Comparison of ENCODE assay signal across 8 cellular contexts in the genomic region with DNA sequence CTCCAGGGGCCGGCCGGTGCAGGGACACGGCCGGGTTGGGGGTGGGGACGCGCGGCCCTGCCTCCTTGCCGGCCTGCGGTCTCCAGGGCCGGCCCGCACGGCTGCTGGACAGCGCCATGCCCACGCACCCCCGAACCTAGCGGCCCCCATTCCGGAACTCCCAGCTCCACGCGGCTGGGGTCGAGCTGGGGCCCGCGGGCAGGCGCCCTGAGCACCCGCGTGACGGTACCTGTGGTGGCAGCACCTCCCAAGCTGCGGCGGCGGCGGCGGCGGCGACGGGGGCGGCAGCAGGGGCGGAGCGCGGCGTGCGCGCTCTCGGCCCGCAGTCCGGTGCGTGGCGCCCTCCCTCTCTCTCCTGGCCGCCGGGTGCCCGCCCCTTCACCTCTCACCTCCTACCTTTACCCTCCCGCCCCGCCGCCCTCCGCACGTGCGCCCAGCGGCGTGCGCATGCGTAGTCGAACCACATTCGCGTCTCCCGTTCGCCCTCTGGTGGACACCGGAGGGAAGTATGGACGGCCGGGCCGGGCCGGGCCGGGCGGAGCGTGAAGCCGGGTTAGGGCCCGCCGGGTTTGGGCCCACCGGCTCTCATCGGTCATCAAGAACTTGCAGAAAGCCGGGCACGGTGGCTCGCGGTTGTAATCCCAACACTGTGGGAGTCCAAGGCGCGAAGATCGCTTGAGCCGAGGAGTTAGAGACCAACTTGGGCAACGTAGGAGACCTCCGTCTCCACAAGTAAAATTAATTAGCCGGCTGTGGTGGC. TPM values are rescaled to one million over a fixed set of nuclear protein-coding genes. Genes with fewer than 3 reads are reported as not detected.
DNase-seq lines count a peak whose midpoint lies in the region; ATAC-seq and TF ChIP-seq lines count a peak whose summit lies in the region.

A gene (minus strand): TSS at position 372 of the 760 bp plus-strand sequence. CDS start 32,948 bp downstream, outside the sequence.

- H3K4me1 ChIP-seq in thoracic aorta (ENCODE audit: control insufficient read depth in 1 of 2, low read depth in 2 of 2): peaks cover 10 to 19% of the 10 kb centered on the region in 2 donors

- H3K4me3 ChIP-seq in GM12865 (ENCODE audit: low read depth, low read length) (peak within 1 kb of the TSS; percentile 88), thoracic aorta (peak within 1 kb of the TSS; percentile 72)

- no peaks in the 10 kb centered on the region for H3K27me3 Mint-ChIP-seq in activated naive CD8-positive, alpha-beta T cell
- peaks cover 4% of the 10 kb centered on the region for H3K27me3 Mint-ChIP-seq in glutamatergic neuron (ENCODE audit: unreplicated experiment)
- no peaks in the 10 kb centered on the region for H3K27me3 Mint-ChIP-seq in osteocyte (ENCODE audit: unreplicated experiment)

- no peaks in the 10 kb centered on the region for H3K9me3 ChIP-seq in thoracic aorta

- DNase-seq in GM12865 (ENCODE audit: low read depth) (peak; percentile 95), NAMALWA (ENCODE audit: low spot score) (peak; percentile 84), SKM-1 treated with dmso at 0.1 percent for 144 hours (lab: John Stamatoyannopoulos, UW; ENCODE audit: unreplicated experiment) (peak; percentile 94), glutamatergic neuron (peak; percentile 94), osteocyte (ENCODE audit: extremely low spot score, unreplicated experiment) (peak; percentile 96), thoracic aorta (ENCODE audit: low spot score) (peak; percentile 75)

- TF ChIP-seq CTCF in GM12865 (IDR thresholded peaks at IDR 0.05; ENCODE audit: insufficient read depth, low read depth, low read length, missing control alignments): peak; percentile 87
- peak; percentile 98 for TF ChIP-seq CTCF in glutamatergic neuron (IDR thresholded peaks at IDR 0.05; ENCODE audit: partially characterized antibody, unreplicated experiment)
- TF ChIP-seq CTCF in osteocyte (IDR thresholded peaks at IDR 0.05): peak; percentile 95
- peak; percentile 95 for TF ChIP-seq CTCF in thoracic aorta (IDR thresholded peaks at IDR 0.05)

- peaks cover 42% of the 10 kb centered on the region for H3K4me1 Mint-ChIP-seq in activated naive CD8-positive, alpha-beta T cell (ENCODE audit: low read depth)
- peaks cover 7% of the 10 kb centered on the region for H3K4me1 Mint-ChIP-seq in glutamatergic neuron (ENCODE audit: low read depth, unreplicated experiment)
- peaks cover 25% of the 10 kb centered on the region for H3K4me1 Mint-ChIP-seq in osteocyte (ENCODE audit: unreplicated experiment)

- ATAC-seq in HG02571 (IDR thresholded peaks at IDR 0.05; ENCODE audit: unreplicated experiment) (peak; percentile 92), thoracic aorta (ENCODE audit: insufficient number of reproducible peaks, low FRiP score, low read depth) (peak; percentile 96)

- peak within 1 kb of the TSS; percentile 92 for H3K27ac Mint-ChIP-seq in activated naive CD8-positive, alpha-beta T cell
- H3K27ac Mint-ChIP-seq in glutamatergic neuron (ENCODE audit: unreplicated experiment): peak within 1 kb of the TSS; percentile 65
- peak within 1 kb of the TSS; percentile 87 for H3K27ac Mint-ChIP-seq in osteocyte (ENCODE audit: unreplicated experiment)

- H3K4me3 Mint-ChIP-seq in activated naive CD8-positive, alpha-beta T cell: peak within 1 kb of the TSS; percentile 95
- H3K4me3 Mint-ChIP-seq in glutamatergic neuron (ENCODE audit: unreplicated experiment) (peak within 1 kb of the TSS; percentile 95), osteocyte (ENCODE audit: unreplicated experiment) (peak within 1 kb of the TSS; percentile 92)

- H3K27me3 ChIP-seq in thoracic aorta (replicated peaks; ENCODE audit: insufficient read depth): no peaks in the 10 kb centered on the region

- peak within 1 kb of the TSS; percentile 76 to 82 for H3K27ac ChIP-seq in thoracic aorta

- no peaks in the 10 kb centered on the region for H3K36me3 ChIP-seq in thoracic aorta

- H3K9me3 Mint-ChIP-seq in activated naive CD8-positive, alpha-beta T cell (ENCODE audit: low read depth): no peaks in the 10 kb centered on the region
- H3K9me3 Mint-ChIP-seq in glutamatergic neuron (ENCODE audit: unreplicated experiment): peaks cover 5% of the 10 kb centered on the region
- no peaks in the 10 kb centered on the region for H3K9me3 Mint-ChIP-seq in osteocyte (ENCODE audit: unreplicated experiment)

- no peaks in the 10 kb centered on the region for H3K36me3 Mint-ChIP-seq in activated naive CD8-positive, alpha-beta T cell
- no peaks in the 10 kb centered on the region for H3K36me3 Mint-ChIP-seq in glutamatergic neuron (ENCODE audit: unreplicated experiment)
- H3K36me3 Mint-ChIP-seq in osteocyte (ENCODE audit: unreplicated experiment): no peaks in the 10 kb centered on the region

RNA-seq across cellular contexts. Expression of the gene that starts here (rescaled TPM):
- total RNA-seq in glutamatergic neuron (ENCODE audit: unreplicated experiment) (82.7 TPM), osteocyte (76.4 and 86.7 TPM in 2 replicates), thoracic aorta (100 to 1,000 TPM in 1 of 2 donors, 10 to 100 TPM in 1; 80.0 to 106 TPM)

Comparison
In these comparisons a context has a peak if more than half of its experiments do, and no peak if none do; other contexts are left out.
1. Peak in every context shown above with its lines: DNase-seq, ATAC-seq, H3K4me3 ChIP-seq and H3K27ac ChIP-seq.